In genomic region chr3:15010664-15011063, GRCh38 we compare ENCODE assay signal across 24 cellular contexts. TPM values are rescaled to one million over a fixed set of nuclear protein-coding genes. Genes with fewer than 3 reads are reported as not detected.
DNase-seq lines count a peak whose midpoint lies in the region; ATAC-seq and TF ChIP-seq lines count a peak whose summit lies in the region.
"Had no signal": no experiment of that assay in that cellular context is flagged by ENCODE, and none has a peak within 500 bp of the region (broad histone marks: within the 10 kb centered on the region; RNA-seq: fewer than 3 reads in every experiment).

No MANE protein-coding gene starts in this region.

- H3K4me3 ChIP-seq in smooth muscle cell (no peak overlapping the region), right cardiac atrium (ENCODE audit: low read length) (no peak overlapping the region)
- H3K4me3 ChIP-seq: BLaER1, colonic mucosa, GM23338, Peyer's patch, upper lobe of right lung had no signal

- H3K9me3 ChIP-seq in smooth muscle cell (replicated peaks; ENCODE audit: low read depth) (no peaks in the 10 kb centered on the region), right cardiac atrium (ENCODE audit: control insufficient read depth, low read length) (no peaks in the 10 kb centered on the region)
- H3K9me3 ChIP-seq: BLaER1, colonic mucosa, Peyer's patch, upper lobe of right lung had no signal

- peaks cover 70% of the 10 kb centered on the region for H4K20me1 ChIP-seq in smooth muscle cell (ENCODE audit: low read depth)

- peaks cover 10% of the 10 kb centered on the region for H3K4me1 Mint-ChIP-seq in activated T-cell treated with anti-CD3 and anti-CD28 coated beads, Interleukin-2, amount 50 U/mL, for 24 hours (ENCODE audit: low read depth)
- H3K4me1 Mint-ChIP-seq: GM23338 had no signal

- no peak overlapping the region for H2AFZ ChIP-seq in smooth muscle cell (ENCODE audit: low read depth)
- H2AFZ ChIP-seq: GM23338 had no signal

- H3K36me3 Mint-ChIP-seq in activated T-cell treated with anti-CD3 and anti-CD28 coated beads, Interleukin-2, amount 50 U/mL, for 24 hours (ENCODE audit: low read depth): peaks cover 91% of the 10 kb centered on the region

- POLR2A ChIA-PET in RWPE1 (lab: Yijun Ruan, JAX; ENCODE audit: low non-redundant PET): interaction anchor here (0.6 to 1.0 kb wide), 3 partner anchors 47 to 216 kb away, joined by 3 to 4 read pairs (median 3); partner anchors contain the start of gene NR2C2

- no peaks in the 10 kb centered on the region for H3K27me3 ChIP-seq in foreskin keratinocyte
- H3K27me3 ChIP-seq in smooth muscle cell (ENCODE audit: low read depth): no peaks in the 10 kb centered on the region
- H3K27me3 ChIP-seq in right cardiac atrium (ENCODE audit: control insufficient read depth, insufficient read depth): no peaks in the 10 kb centered on the region
- H3K27me3 ChIP-seq: BLaER1, brain microvascular endothelial cell, colonic mucosa, Peyer's patch, upper lobe of right lung had no signal

- H3K4me1 ChIP-seq in foreskin keratinocyte: peaks cover 25% of the 10 kb centered on the region
- no peaks in the 10 kb centered on the region for H3K4me1 ChIP-seq in smooth muscle cell (ENCODE audit: low read depth)
- H3K4me1 ChIP-seq in right cardiac atrium (ENCODE audit: control insufficient read depth, insufficient read depth, low read length): no peaks in the 10 kb centered on the region
- H3K4me1 ChIP-seq: BLaER1, colonic mucosa, Peyer's patch had no signal

- CTCF ChIA-PET in RWPE1 (lab: Yijun Ruan, JAX): interaction anchor here (0.8 kb wide), 1 partner anchor 85 kb away, joined by 3 read pairs; no protein-coding TSS in a partner anchor

- H3K4me3 Mint-ChIP-seq in activated T-cell treated with anti-CD3 and anti-CD28 coated beads, Interleukin-2, amount 50 U/mL, for 24 hours: no peak overlapping the region
- H3K4me3 Mint-ChIP-seq: GM23338; naive thymus-derived CD4-positive, alpha-beta T cell had no signal

- H3K9me3 Mint-ChIP-seq in activated T-cell treated with anti-CD3 and anti-CD28 coated beads, Interleukin-2, amount 50 U/mL, for 24 hours: no peaks in the 10 kb centered on the region
- H3K9me3 Mint-ChIP-seq: GM23338; naive thymus-derived CD4-positive, alpha-beta T cell had no signal

- H3K79me2 ChIP-seq in smooth muscle cell (ENCODE audit: low read depth): peaks cover 9% of the 10 kb centered on the region

- H3K9ac ChIP-seq in smooth muscle cell (ENCODE audit: low read depth): peak overlapping the region; percentile 82
- H3K9ac ChIP-seq: BLaER1 had no signal

- 94% methylated on average over 1 of the region's 1 CpG for WGBS in smooth muscle cell (ENCODE audit: low lambda C conversion rate)
- WGBS in right cardiac atrium: 100% methylated on average over 1 of the region's 1 CpG

- peaks cover 13% of the 10 kb centered on the region for H3F3A ChIP-seq in smooth muscle cell (ENCODE audit: low read depth)

- peak; percentile 94 for ATAC-seq in foreskin keratinocyte
- no peak for ATAC-seq in GM21723 (IDR thresholded peaks at IDR 0.05; ENCODE audit: unreplicated experiment)
- no peak for ATAC-seq in right cardiac atrium
- ATAC-seq: GM23338; left colon; naive thymus-derived CD4-positive, alpha-beta T cell; upper lobe of right lung had no signal

- H3K27ac ChIP-seq in RWPE1: peak overlapping the region; percentile 61
- H3K27ac ChIP-seq in foreskin keratinocyte: peak overlapping the region; percentile 68
- H3K27ac ChIP-seq in smooth muscle cell (ENCODE audit: low read depth): peak overlapping the region; percentile 97
- no peak overlapping the region for H3K27ac ChIP-seq in right cardiac atrium (ENCODE audit: low read length)
- no peak overlapping the region for H3K27ac ChIP-seq in substantia nigra (ENCODE audit: low read depth, low read length, poor library complexity, severe bottlenecking)
- H3K27ac ChIP-seq: BLaER1, brain microvascular endothelial cell, colonic mucosa, Peyer's patch, upper lobe of right lung had no signal

- H3K36me3 ChIP-seq in smooth muscle cell (ENCODE audit: low read depth): peaks cover 12% of the 10 kb centered on the region

- DNase-seq in activated T-cell treated with anti-CD3 and anti-CD28 coated beads, Interleukin-2, amount 50 U/mL, for 24 hours: no peak
- no peak for DNase-seq in activated T-cell treated with anti-CD3 and anti-CD28 coated beads, Interleukin-2, amount 50 U/mL, for 1 hour
- peak; percentile 8 for DNase-seq in RWPE1 (ENCODE audit: low spot score)
- DNase-seq in foreskin keratinocyte: peak; percentile 88 to 93
- no peak for DNase-seq in smooth muscle cell (lab: John Stamatoyannopoulos, UW; ENCODE audit: unreplicated experiment)
- no peak for DNase-seq in right cardiac atrium
- DNase-seq in substantia nigra (lab: John Stamatoyannopoulos, UW): no peak
- DNase-seq: ACHN; activated CD4-positive, CD25-positive, alpha-beta regulatory T cell; activated CD8-positive, alpha-beta memory T cell treated with anti-CD3 and anti-CD28 coated beads for 24 hours; Calu3; colonic mucosa; left colon; naive thymus-derived CD4-positive, alpha-beta T cell; NCI-H1105 treated with DMSO at 0.1 percent for 48 hours; NCI-H2081 treated with DMSO at 0.1 percent for 48 hours; NK-92 treated with Interleukin-12 subunit alpha and Interleukin-12 subunit beta, amount 100 ng/mL, for 24 hours; Peyer's patch; stimulated activated CD4-positive, alpha-beta T cell treated with anti-CD3 and anti-CD28 coated beads, Interleukin-12 subunit alpha, Interleukin-12 subunit beta, amount 100 ng/mL, for 4 hours; upper lobe of right lung had no signal

- intact Hi-C loops in right cardiac atrium (cut with DNase I): no loop called here

- TF ChIP-seq CTCF in RWPE1 (conservative IDR thresholded peaks at IDR 0.05; ENCODE audit: low read depth) (no peak), foreskin keratinocyte (conservative IDR thresholded peaks at IDR 0.05) (no peak), smooth muscle cell (IDR thresholded peaks at IDR 0.05; ENCODE audit: borderline replicate concordance, insufficient read depth, poor library complexity, severe bottlenecking) (no peak)

- peak overlapping the region; percentile 54 for H3K4me2 ChIP-seq in smooth muscle cell
- H3K4me2 ChIP-seq: BLaER1, GM23338 had no signal

- H3K27ac Mint-ChIP-seq in activated T-cell treated with anti-CD3 and anti-CD28 coated beads, Interleukin-2, amount 50 U/mL, for 24 hours: peak overlapping the region; percentile 50
- H3K27ac Mint-ChIP-seq: GM23338 had no signal

- H3K27me3 Mint-ChIP-seq in activated T-cell treated with anti-CD3 and anti-CD28 coated beads, Interleukin-2, amount 50 U/mL, for 24 hours: no peaks in the 10 kb centered on the region
- H3K27me3 Mint-ChIP-seq: naive thymus-derived CD4-positive, alpha-beta T cell had no signal

RNA-seq across cellular contexts. Expression of gene MRPS25, which starts 54.5 kb away (rescaled TPM):
- total RNA-seq in foreskin keratinocyte (38.9 and 42.5 TPM in 2 replicates), smooth muscle cell (6.4 and 18.9 TPM in 2 replicates), right cardiac atrium (10 to 100 TPM; 63.4 to 93.0 (median 89.8) TPM)
- polyA plus RNA-seq in foreskin keratinocyte (56.8 and 61.9 TPM in 2 replicates), smooth muscle cell (22.1 and 33.5 TPM in 2 replicates), right cardiac atrium (125 TPM)

Comparison
In these comparisons a context has a peak if more than half of its experiments do, and no peak if none do; other contexts are left out.
1. DNase-seq: peak in RWPE1 (single experiment) and foreskin keratinocyte (2 of 2); none in activated T-cell treated with anti-CD3 and anti-CD28 coated beads, Interleukin-2, amount 50 U/mL, for 24 hours (single experiment), activated T-cell treated with anti-CD3 and anti-CD28 coated beads, Interleukin-2, amount 50 U/mL, for 1 hour (single experiment), smooth muscle cell (single experiment), right cardiac atrium (0 of 3) and substantia nigra (0 of 49).
2. H3K27ac ChIP-seq: peak in RWPE1 (single experiment), foreskin keratinocyte (single experiment) and smooth muscle cell (single experiment); none in right cardiac atrium (single experiment) and substantia nigra (single experiment).